In the genomic region with DNA sequence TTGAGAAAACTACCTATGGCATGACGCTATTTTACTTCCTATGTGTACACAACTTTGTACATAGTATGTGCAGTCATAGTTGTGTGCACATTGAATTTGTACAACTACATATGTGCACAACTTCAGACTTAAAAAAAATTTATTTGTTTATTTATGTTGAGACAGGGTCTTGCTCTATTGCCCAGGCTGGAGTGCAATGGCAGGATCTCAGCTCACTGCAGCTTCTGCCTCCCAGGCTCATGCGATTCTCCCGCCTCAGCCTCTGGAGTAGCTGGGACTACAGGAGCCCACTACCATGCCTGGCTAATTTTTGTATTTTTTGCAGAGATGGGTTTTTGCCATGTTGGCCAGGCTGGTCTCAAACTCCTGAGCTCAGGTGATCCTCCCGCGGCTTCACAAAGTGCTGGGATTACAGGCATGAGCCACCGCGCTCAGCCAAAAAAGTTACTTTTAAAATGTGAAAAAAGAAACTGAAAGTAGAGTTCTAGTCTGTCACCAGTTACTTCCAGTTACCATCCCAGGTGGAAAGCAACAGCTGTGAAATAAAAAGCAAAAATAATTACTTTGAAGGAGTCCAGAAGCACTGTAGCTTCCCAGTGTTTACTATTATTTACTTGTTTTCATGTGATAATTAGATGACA, we compare ENCODE assay signal across 11 cellular contexts. TPM values are rescaled to one million over a fixed set of nuclear protein-coding genes. Genes with fewer than 3 reads are reported as not detected.
DNase-seq lines count a peak whose midpoint lies in the region; ATAC-seq, FAIRE-seq and TF ChIP-seq lines count a peak whose summit lies in the region.
"Had no signal": no experiment of that assay in that cellular context is flagged by ENCODE, and none has a peak within 500 bp of the region (broad histone marks: within the 10 kb centered on the region; RNA-seq: fewer than 3 reads in every experiment).

No MANE protein-coding gene starts in this region.

- ATAC-seq in natural killer cell, result no peak
- no peak for ATAC-seq in HG03571 (IDR thresholded peaks at IDR 0.05; ENCODE audit: unreplicated experiment)

- H3K36me3 Mint-ChIP-seq in Calu3 (ENCODE audit: insufficient read depth, unreplicated experiment) (peaks cover 62% of the 10 kb centered on the region), astrocyte (ENCODE audit: low read depth, unreplicated experiment) (no peaks in the 10 kb centered on the region), natural killer cell (no peaks in the 10 kb centered on the region)

- no peak for TF ChIP-seq EP300 in esophagus muscularis mucosa (IDR thresholded peaks at IDR 0.05)

- TF ChIP-seq POLR2A in esophagus muscularis mucosa (IDR thresholded peaks at IDR 0.05; ENCODE audit: low read depth), result no peak

- no peak overlapping the region for H3K27ac ChIP-seq in astrocyte (ENCODE audit: low read depth, low read length)
- H3K27ac ChIP-seq in esophagus muscularis mucosa (replicated peaks in 1 of 4), result peak overlapping the region in 1 of 4 donors; percentile 9
- H3K27ac ChIP-seq in kidney (ENCODE audit: low read depth in 2 of 2, low read length in 2 of 2), result no peak overlapping the region

- H3K27me3 ChIP-seq in MG63 (no peaks in the 10 kb centered on the region), astrocyte (ENCODE audit: insufficient read depth, low read length) (no peaks in the 10 kb centered on the region), esophagus muscularis mucosa (no peaks in the 10 kb centered on the region)

- FAIRE-seq in astrocyte (lab: Jason Lieb, UNC) (no peak), kidney (lab: Jason Lieb, UNC) (no peak)
- FAIRE-seq: GM12891 had no signal

- CTCF ChIA-PET in Calu3 (lab: Charles Lee), result interaction anchor here (2.4 kb wide), 1 partner anchor 216 kb away, joined by 10 read pairs; no protein-coding TSS in a partner anchor

- no peak overlapping the region for H2AFZ ChIP-seq in astrocyte (ENCODE audit: low read depth, low read length)

- no peak for TF ChIP-seq CTCF in Calu3 (IDR thresholded peaks at IDR 0.05; ENCODE audit: unreplicated experiment)
- no peak for TF ChIP-seq CTCF in astrocyte (IDR thresholded peaks at IDR 0.05; ENCODE audit: insufficient read depth, low read depth, low read length)
- TF ChIP-seq CTCF in natural killer cell (IDR thresholded peaks at IDR 0.05), result no peak
- TF ChIP-seq CTCF in esophagus muscularis mucosa (IDR thresholded peaks at IDR 0.05), result no peak
- no peak for TF ChIP-seq CTCF in kidney (IDR thresholded peaks at IDR 0.05; ENCODE audit: borderline replicate concordance, extremely low read depth, insufficient read depth)

- H3K4me3 Mint-ChIP-seq in Calu3 (ENCODE audit: low read depth, unreplicated experiment) (peak overlapping the region; percentile 91), astrocyte (ENCODE audit: unreplicated experiment) (peak overlapping the region; percentile 58), natural killer cell (peak overlapping the region; percentile 97)

- DNase-seq in Calu3 (no peak), MG63 (no peak), astrocyte (ENCODE audit: low read depth) (no peak), natural killer cell (no peak), kidney tubule cell (ENCODE audit: low spot score) (no peak), esophagus muscularis mucosa (ENCODE audit: extremely low spot score) (no peak), kidney (no peak)
- DNase-seq: activated CD4-positive, CD25-positive, alpha-beta regulatory T cell treated with anti-CD3 and anti-CD28 coated beads, Interleukin-2, amount 50 U/mL, for 72 hours; NCI-H510A treated with DMSO at 0.1 percent for 48 hours had no signal

- peaks cover 13% of the 10 kb centered on the region; the same call in 1 of the 2 replicates for H3K36me3 ChIP-seq in MG63
- H3K36me3 ChIP-seq in astrocyte (ENCODE audit: insufficient read depth, low read length), result peaks cover 7% of the 10 kb centered on the region
- H3K36me3 ChIP-seq in esophagus muscularis mucosa, result peaks cover 0 to 11% (median 4%) of the 10 kb centered on the region in 4 donors
- H3K36me3 ChIP-seq in kidney (ENCODE audit: control insufficient read depth in 1 of 2, insufficient read depth in 2 of 2, low read length in 2 of 2), result no peaks in the 10 kb centered on the region

- no peak overlapping the region for H3K27ac Mint-ChIP-seq in Calu3 (ENCODE audit: unreplicated experiment)
- no peak overlapping the region for H3K27ac Mint-ChIP-seq in astrocyte (ENCODE audit: unreplicated experiment)
- H3K27ac Mint-ChIP-seq in natural killer cell, result peak overlapping the region; percentile 84 to 94

- H3K4me1 ChIP-seq in astrocyte (ENCODE audit: insufficient read depth, low read length) (peaks cover 5% of the 10 kb centered on the region), esophagus muscularis mucosa (peaks cover 42 to 55% (median 54%) of the 10 kb centered on the region in 4 donors), kidney (ENCODE audit: control insufficient read depth in 1 of 2, insufficient read depth in 1 of 2, low read depth in 1 of 2, low read length in 2 of 2) (peaks cover 6 to 8% of the 10 kb centered on the region in 2 donors)

- H3K9me3 Mint-ChIP-seq in Calu3 (ENCODE audit: low read depth, unreplicated experiment) (no peaks in the 10 kb centered on the region), astrocyte (ENCODE audit: unreplicated experiment) (no peaks in the 10 kb centered on the region), natural killer cell (no peaks in the 10 kb centered on the region)

- WGBS in esophagus muscularis mucosa, result 83% methylated on average over 7 of the region's 7 CpGs

- H3K4me2 ChIP-seq in astrocyte (ENCODE audit: low read length), result no peak overlapping the region

- H3K4me3 ChIP-seq in MG63 (peak overlapping the region; percentile 13; the same call in 1 of the 2 replicates), astrocyte (ENCODE audit: insufficient read depth, low read depth, low read length) (no peak overlapping the region), esophagus muscularis mucosa (peak overlapping the region in 1 of 4 donors; percentile 29), kidney (ENCODE audit: low read length in 2 of 2) (peak overlapping the region in 1 of 2 donors; percentile 18)

- H3K4me1 Mint-ChIP-seq in Calu3 (ENCODE audit: low read depth, unreplicated experiment) (peaks cover 50% of the 10 kb centered on the region), astrocyte (ENCODE audit: low read depth, unreplicated experiment) (peaks cover 21% of the 10 kb centered on the region), natural killer cell (peaks cover 70 to 73% of the 10 kb centered on the region in 2 donors)

- no TSS peak for BruUV-seq in Calu3 (replicated peaks; lab: Mats Ljungman, UMichigan)

- H3K27me3 Mint-ChIP-seq in Calu3 (ENCODE audit: unreplicated experiment), result no peaks in the 10 kb centered on the region
- no peaks in the 10 kb centered on the region for H3K27me3 Mint-ChIP-seq in astrocyte (ENCODE audit: low read depth, unreplicated experiment)
- no peaks in the 10 kb centered on the region for H3K27me3 Mint-ChIP-seq in natural killer cell (ENCODE audit: low read depth in 2 of 2)

- H3K9me3 ChIP-seq in MG63, result no peaks in the 10 kb centered on the region
- no peaks in the 10 kb centered on the region for H3K9me3 ChIP-seq in astrocyte (ENCODE audit: insufficient read depth, low read depth, low read length)
- no peaks in the 10 kb centered on the region for H3K9me3 ChIP-seq in esophagus muscularis mucosa
- no peaks in the 10 kb centered on the region for H3K9me3 ChIP-seq in kidney (ENCODE audit: control insufficient read depth in 1 of 2, low read length in 2 of 2)

- peaks cover 6% of the 10 kb centered on the region for H4K20me1 ChIP-seq in astrocyte (ENCODE audit: insufficient read depth, low read length)

- H3K9ac ChIP-seq in astrocyte (ENCODE audit: low read length) (no peak overlapping the region), kidney (ENCODE audit: low read length in 2 of 2) (no peak overlapping the region)

- peaks cover 46% of the 10 kb centered on the region for H3K79me2 ChIP-seq in astrocyte (ENCODE audit: insufficient read depth, low read length)

- intact Hi-C loops in Calu3 (cut with micrococcal nuclease; ENCODE audit: unreplicated experiment) (loop anchor here (2.0 to 5.0 kb wide), 4 partner anchors 73 to 542 kb away; a partner anchor contains a TSS), natural killer cell (cut with micrococcal nuclease) (loop anchor here (5.0 kb wide), 4 partner anchors 38 to 257 kb away; a partner anchor contains a TSS), esophagus muscularis mucosa (cut with DNase I) (loop anchor here (5.0 kb wide), 3 partner anchors 87 to 217 kb away; a partner anchor contains a TSS), kidney (cut with DNase I) (no loop called here)

RNA-seq across cellular contexts. Expression of a gene that starts 1.7 kb away (rescaled TPM):
- total RNA-seq in Calu3 (2022), result 23.2 and 27.5 TPM in 2 replicates
- total RNA-seq in MG63 (2014; rRNA removed; shearing (Covaris generic); ENCODE audit: low replicate concordance), result 3.2 and 6.0 TPM in 2 replicates
- total RNA-seq in astrocyte, result 21.8 and 25.1 TPM in 2 replicates
- total RNA-seq in natural killer cell, result 10 to 100 TPM; 38.0 to 42.5 (median 39.2) TPM
- 10 to 100 TPM; 18.7 to 21.7 (median 20.8) TPM for total RNA-seq in esophagus muscularis mucosa
- total RNA-seq in kidney, result 26.4 TPM
- 3.5 TPM for polyA plus RNA-seq in kidney (ENCODE audit: insufficient read depth, low read depth, low replicate concordance)

RNA-seq across cellular contexts. Expression of a gene that starts 15.6 kb away (rescaled TPM):
- 14.2 and 15.9 TPM in 2 replicates for total RNA-seq in Calu3 (2022)
- total RNA-seq in MG63 (2014; rRNA removed; shearing (Covaris generic); ENCODE audit: low replicate concordance), result 1.3 and 1.7 TPM in 2 replicates
- total RNA-seq in astrocyte, result 1.9 and 2.5 TPM in 2 replicates
- 1 to 10 TPM; 7.7 to 9.1 (median 7.8) TPM for total RNA-seq in natural killer cell
- total RNA-seq in esophagus muscularis mucosa, result 1 to 10 TPM; 2.9 to 7.4 (median 3.4) TPM
- 6.1 TPM for total RNA-seq in kidney
- polyA plus RNA-seq in kidney (ENCODE audit: insufficient read depth, low read depth, low replicate concordance), result 6.8 TPM

RNA-seq across cellular contexts. Expression of a gene that starts 59.6 kb away (rescaled TPM):
- 6.3 and 7.0 TPM in 2 replicates for total RNA-seq in Calu3 (2022)
- total RNA-seq in MG63 (2014; rRNA removed; shearing (Covaris generic); ENCODE audit: low replicate concordance), result 0.49 TPM in 1 of 2 replicates, not detected in the other
- total RNA-seq in astrocyte, result 0.48 and 0.75 TPM in 2 replicates
- 1 to 10 TPM in 1 of 3 donors, under 1 TPM in 2; 0.61 to 2.2 (median 0.85) TPM for total RNA-seq in natural killer cell
- 1 to 10 TPM in 1 of 4 donors, under 1 TPM in 3; 0.40 to 1.1 (median 0.66) TPM for total RNA-seq in esophagus muscularis mucosa
- 3.6 TPM for total RNA-seq in kidney
- 3.0 TPM for polyA plus RNA-seq in kidney (ENCODE audit: insufficient read depth, low read depth, low replicate concordance)

Comparison
In these comparisons a context has a peak if more than half of its experiments do, and no peak if none do; other contexts are left out.
1. H3K27ac Mint-ChIP-seq: peak in natural killer cell (2 of 2); none in Calu3 (single experiment) and astrocyte (single experiment).
2. Peak in every context shown above with its lines, with median percentiles within 50 percentile points of each other: H3K4me3 Mint-ChIP-seq.